In genomic region chr7:102451371-102452054, GRCh38 we compare ENCODE assay signal across 13 cellular contexts. TPM values are rescaled to one million over a fixed set of nuclear protein-coding genes. Genes with fewer than 3 reads are reported as not detected.
DNase-seq lines count a peak whose midpoint lies in the region; ATAC-seq, FAIRE-seq and TF ChIP-seq lines count a peak whose summit lies in the region.
"Had no signal": no experiment of that assay in that cellular context is flagged by ENCODE, and none has a peak within 500 bp of the region (broad histone marks: within the 10 kb centered on the region; RNA-seq: fewer than 3 reads in every experiment).

No MANE protein-coding gene starts in this region.

- H3K4me3 Mint-ChIP-seq in nephron progenitor cell = no peak overlapping the region
- H3K4me3 Mint-ChIP-seq: activated CD8-positive, alpha-beta T cell treated with anti-CD3 and anti-CD28 coated beads for 36 hours had no signal

- no peak overlapping the region for H3K4me3 ChIP-seq in prostate gland
- H3K4me3 ChIP-seq: SK-N-MC had no signal

- no peaks in the 10 kb centered on the region for H3K9me3 ChIP-seq in prostate gland

- no peak overlapping the region for H3K27ac Mint-ChIP-seq in nephron progenitor cell
- H3K27ac Mint-ChIP-seq: activated CD8-positive, alpha-beta T cell treated with anti-CD3 and anti-CD28 coated beads for 36 hours had no signal

- no peak overlapping the region for H3K27ac ChIP-seq in prostate gland
- H3K27ac ChIP-seq: SK-N-MC had no signal

- H3K4me1 Mint-ChIP-seq in nephron progenitor cell = peaks cover 8% of the 10 kb centered on the region

- DNase-seq in GM12891 (ENCODE audit: insufficient read length, low spot score) = no peak
- DNase-seq in NCI-H526 (lab: John Stamatoyannopoulos, UW) = peak; percentile 77 to 89
- peak; percentile 43 for DNase-seq in dermis blood vessel endothelial cell
- DNase-seq in nephron progenitor cell = peak; percentile 63
- DNase-seq in prostate gland (ENCODE audit: low spot score) = no peak
- DNase-seq in DMS 273 (lab: John Stamatoyannopoulos, UW; ENCODE audit: unreplicated experiment) = no peak
- DNase-seq: activated CD8-positive, alpha-beta T cell treated with anti-CD3 and anti-CD28 coated beads for 36 hours; effector CD8-positive, alpha-beta T cell; MV-4-11; stimulated activated CD4-positive, alpha-beta T cell treated with anti-CD3 and anti-CD28 coated beads, Interleukin-4, amount 100 ng/mL, for 1 hour had no signal

- TF ChIP-seq CTCF in nephron progenitor cell (IDR thresholded peaks at IDR 0.05) = no peak
- no peak for TF ChIP-seq CTCF in prostate gland (IDR thresholded peaks at IDR 0.05)

- no peak for TF ChIP-seq POLR2A in GM12891 (IDR thresholded peaks at IDR 0.05; ENCODE audit: low read depth, low read length)
- no peak for TF ChIP-seq POLR2A in prostate gland (IDR thresholded peaks at IDR 0.05)

- 28% methylated on average over 23 of the region's 23 CpGs for WGBS in prostate gland

- peaks cover 8% of the 10 kb centered on the region for H3K36me3 Mint-ChIP-seq in nephron progenitor cell (ENCODE audit: low read depth)

- H3K4me1 ChIP-seq in prostate gland (replicated peaks) = no peaks in the 10 kb centered on the region

- FAIRE-seq in GM12891 (lab: Jason Lieb, UNC) = peak; percentile 16

- no peaks in the 10 kb centered on the region for H3K27me3 Mint-ChIP-seq in nephron progenitor cell (ENCODE audit: low read depth, poor library complexity)
- H3K27me3 Mint-ChIP-seq: activated CD8-positive, alpha-beta T cell treated with anti-CD3 and anti-CD28 coated beads for 36 hours had no signal

- H3K36me3 ChIP-seq in prostate gland = no peaks in the 10 kb centered on the region

- H3K27me3 ChIP-seq in prostate gland (replicated peaks; ENCODE audit: insufficient read depth) = no peaks in the 10 kb centered on the region

- no peak for ATAC-seq in HG03565 (IDR thresholded peaks at IDR 0.05; ENCODE audit: unreplicated experiment)
- no peak for ATAC-seq in GM21528 (IDR thresholded peaks at IDR 0.05; ENCODE audit: low FRiP score, unreplicated experiment)
- ATAC-seq: activated CD8-positive, alpha-beta T cell treated with anti-CD3 and anti-CD28 coated beads for 36 hours had no signal

- H3K9me3 Mint-ChIP-seq in nephron progenitor cell = no peaks in the 10 kb centered on the region
- H3K9me3 Mint-ChIP-seq: activated CD8-positive, alpha-beta T cell treated with anti-CD3 and anti-CD28 coated beads for 36 hours had no signal

- intact Hi-C loops in prostate gland (cut with DNase I) = no loop called here

TF ChIP-seq in GM12891, 5 proteins besides CTCF, POLR2A, EP300 and RAD21:
- no peak for TF ChIP-seq PAX5 (IDR thresholded peaks at IDR 0.05; ENCODE audit: insufficient read depth, low read length, severe bottlenecking)
- no peak for TF ChIP-seq TAF1 (IDR thresholded peaks at IDR 0.05; ENCODE audit: low read depth, low read length)
- no peak for TF ChIP-seq POLR2AphosphoS5 (IDR thresholded peaks at IDR 0.05; ENCODE audit: low read depth, low read length)
- no peak for TF ChIP-seq SPI1 (IDR thresholded peaks at IDR 0.05; ENCODE audit: low read depth, low read length)
- TF ChIP-seq POU2F2 (IDR thresholded peaks at IDR 0.05; ENCODE audit: low read depth, low read length) = no peak

RNA-seq across cellular contexts. Expression of gene ALKBH4, which starts 13.2 kb away (rescaled TPM):
- 6.1 TPM for polyA plus RNA-seq in GM12891 (2012; ENCODE audit: low read depth, missing spikeins)
- 11.6 and 25.5 TPM in 2 replicates for total RNA-seq in dermis blood vessel endothelial cell
- total RNA-seq in prostate gland = 10 to 100 TPM; 25.2 to 27.0 TPM

RNA-seq across cellular contexts. Expression of gene LRWD1, which starts 13.3 kb away (rescaled TPM):
- polyA plus RNA-seq in GM12891 (2012; ENCODE audit: low read depth, missing spikeins) = 12.5 TPM
- 21.6 and 28.8 TPM in 2 replicates for total RNA-seq in dermis blood vessel endothelial cell
- 10 to 100 TPM; 12.8 to 57.7 TPM for total RNA-seq in prostate gland

RNA-seq across cellular contexts. Expression of gene ORAI2, which starts 18.1 kb away (rescaled TPM):
- polyA plus RNA-seq in GM12891 (2012; ENCODE audit: low read depth, missing spikeins) = 27.6 TPM
- total RNA-seq in dermis blood vessel endothelial cell (94.3 and 147 TPM in 2 replicates), prostate gland (10 to 100 TPM; 20.5 to 24.8 TPM)

RNA-seq across cellular contexts. Expression of gene POLR2J, which starts 27.2 kb away (rescaled TPM):
- polyA plus RNA-seq in GM12891 (2012; ENCODE audit: low read depth, missing spikeins) = 94.7 TPM
- 19.9 and 22.4 TPM in 2 replicates for total RNA-seq in dermis blood vessel endothelial cell
- total RNA-seq in prostate gland = 10 to 100 TPM; 23.2 to 46.4 TPM

RNA-seq across cellular contexts. Expression of gene PRKRIP1, which starts 55.4 kb away (rescaled TPM):
- polyA plus RNA-seq in GM12891 (2012; ENCODE audit: low read depth, missing spikeins) = 28.3 TPM
- total RNA-seq in dermis blood vessel endothelial cell (15.9 and 18.0 TPM in 2 replicates), prostate gland (10 to 100 TPM; 31.6 to 50.1 TPM)

Comparison
In these comparisons a context has a peak if more than half of its experiments do, and no peak if none do; other contexts are left out.
1. DNase-seq: peak in NCI-H526 (2 of 2), dermis blood vessel endothelial cell (single experiment) and nephron progenitor cell (single experiment); none in GM12891 (single experiment), prostate gland (single experiment) and DMS 273 (single experiment).